In genomic region chr6:130259557-130259956, GRCh38 we compare ENCODE assay signal across 9 cellular contexts. TPM values are rescaled to one million over a fixed set of nuclear protein-coding genes. Genes with fewer than 3 reads are reported as not detected.
A peak's percentile ranks its signal among the peaks of the same experiment; 100 is the strongest.
DNase-seq lines count a peak whose midpoint lies in the region; ATAC-seq and TF ChIP-seq lines count a peak whose summit lies in the region.
"Had no signal": no experiment of that assay in that cellular context is flagged by ENCODE, and none has a peak within 500 bp of the region (broad histone marks: within the 10 kb centered on the region; RNA-seq: fewer than 3 reads in every experiment).

No MANE protein-coding gene starts in this region.

- peaks cover 0 to 1% (median 0%) of the 10 kb centered on the region in 6 donors for H3K9me3 Mint-ChIP-seq in immature natural killer cell

- DNase-seq in immature natural killer cell (no peak), NCI-H69 (lab: John Stamatoyannopoulos, UW) (no peak), NCI-H446 treated with DMSO at 0.1 percent for 48 hours (lab: John Stamatoyannopoulos, UW) (no peak), GM10248 (ENCODE audit: extremely low spot score) (no peak)
- DNase-seq: H7, NCI-H748 treated with DMSO at 0.1 percent for 48 hours had no signal

- CTCF ChIA-PET in GM10248 (lab: Yijun Ruan, JAX), result no interaction called here

- no peak for TF ChIP-seq CTCF in GM10248 (IDR thresholded peaks at IDR 0.05; ENCODE audit: control extremely low read depth, extremely low read depth, low read depth, missing control alignments)

- POLR2A ChIA-PET in GM10248 (lab: Yijun Ruan, JAX), result no interaction called here

- peak overlapping the region; percentile 79 to 86 (median 82) for H3K4me3 Mint-ChIP-seq in immature natural killer cell

- H3K4me1 Mint-ChIP-seq in immature natural killer cell, result peaks cover 46 to 63% of the 10 kb centered on the region in 2 donors

- ATAC-seq in GM19035 (IDR thresholded peaks at IDR 0.05; ENCODE audit: unreplicated experiment) (peak; percentile 26), GM21723 (IDR thresholded peaks at IDR 0.05; ENCODE audit: unreplicated experiment) (peak; percentile 17), HG03342 (IDR thresholded peaks at IDR 0.05; ENCODE audit: unreplicated experiment) (peak; percentile 24)

- peak overlapping the region; percentile 77 to 99 (median 96) for H3K27ac Mint-ChIP-seq in immature natural killer cell

- peaks cover 0 to 8% (median 0%) of the 10 kb centered on the region in 3 donors for H3K36me3 Mint-ChIP-seq in immature natural killer cell

- H3K27me3 Mint-ChIP-seq in immature natural killer cell (ENCODE audit: low read depth in 3 of 3), result peaks cover 3 to 13% (median 7%) of the 10 kb centered on the region in 3 donors

RNA-seq across cellular contexts. Expression of gene SAMD3, which starts 36.8 kb away (rescaled TPM):
- polyA plus RNA-seq in immature natural killer cell, result 100 to 1,000 TPM; 208 to 376 (median 275) TPM
